18 cellular contexts compared by ENCODE assay signal in genomic region chr5:50704730-50705129, GRCh38.
"Had no signal": no experiment of that assay in that cellular context is flagged by ENCODE, and none has a peak within 500 bp of the region (broad histone marks: within the 10 kb centered on the region; RNA-seq: fewer than 3 reads in every experiment).

No MANE protein-coding gene starts in this region.

- H3K4me3 Mint-ChIP-seq: activated CD8-positive, alpha-beta T cell treated with anti-CD3 and anti-CD28 coated beads, Interleukin-2, amount 10 ng/mL, durations not matched to agents 7 days and 5 days; brain; endodermal cell; nephron; type B pancreatic cell had no signal

- H3K9me3 Mint-ChIP-seq: activated naive CD4-positive, alpha-beta T cell treated with anti-CD3 and anti-CD28 coated beads, Interleukin-2, amount 50 U/mL, for 24 hours; brain; endodermal cell; nephron; type B pancreatic cell had no signal

- DNase-seq: activated CD4-positive, alpha-beta T cell treated with anti-CD3 and anti-CD28 coated beads for 48 hours; activated CD8-positive, alpha-beta T cell treated with anti-CD3 and anti-CD28 coated beads, Interleukin-2, amount 10 ng/mL, durations not matched to agents 7 days and 5 days; amygdala; endodermal cell; erythroblast; hippocampal formation; psoas muscle; right lobe of liver; stimulated activated naive CD4-positive, alpha-beta T cell; SW 1271; T-helper 9 cell had no signal

- H3K27ac ChIP-seq: psoas muscle, right lobe of liver, suprapubic skin, VCaP had no signal

- H3K27me3 ChIP-seq: right lobe of liver, suprapubic skin had no signal

- H3K4me3 ChIP-seq: lung, psoas muscle, right lobe of liver, suprapubic skin had no signal

- H3K36me3 Mint-ChIP-seq: brain, type B pancreatic cell had no signal

- H3K9me3 ChIP-seq: psoas muscle, right lobe of liver, suprapubic skin had no signal

- H3K27me3 Mint-ChIP-seq: activated naive CD4-positive, alpha-beta T cell treated with anti-CD3 and anti-CD28 coated beads, Interleukin-2, amount 50 U/mL, for 24 hours; brain; type B pancreatic cell had no signal

- H3K4me1 ChIP-seq: psoas muscle, right lobe of liver, suprapubic skin had no signal

- H3K36me3 ChIP-seq: right lobe of liver, suprapubic skin had no signal

- H3K27ac Mint-ChIP-seq: activated CD8-positive, alpha-beta T cell treated with anti-CD3 and anti-CD28 coated beads, Interleukin-2, amount 10 ng/mL, durations not matched to agents 7 days and 5 days; brain; endodermal cell; nephron; type B pancreatic cell had no signal

- ATAC-seq: activated CD8-positive, alpha-beta T cell treated with anti-CD3 and anti-CD28 coated beads, Interleukin-2, amount 10 ng/mL, durations not matched to agents 7 days and 5 days; psoas muscle had no signal
